In genomic region chr2:136765736-136766323, GRCh38 we compare ENCODE assay signal across 12 cellular contexts.
DNase-seq lines count a peak whose midpoint lies in the region; ATAC-seq and TF ChIP-seq lines count a peak whose summit lies in the region.
"Had no signal": no experiment of that assay in that cellular context is flagged by ENCODE, and none has a peak within 500 bp of the region (broad histone marks: within the 10 kb centered on the region; RNA-seq: fewer than 3 reads in every experiment).

No MANE protein-coding gene starts in this region.

- peaks cover 11 to 26% (median 25%) of the 10 kb centered on the region in 5 donors for H3K27me3 ChIP-seq in subcutaneous abdominal adipose tissue (ENCODE audit: control insufficient read depth in 5 of 5, insufficient read depth in 4 of 5, low read length in 5 of 5)

- no peak overlapping the region for H3K4me3 Mint-ChIP-seq in stimulated activated memory B cell treated with anti-CD40 and anti-IgM and Interleukin-4, amounts not matched to agents 10 μg/mL and 1 μg/mL and 100 μg/mL, for 72 hours
- H3K4me3 Mint-ChIP-seq: central memory CD8-positive, alpha-beta T cell had no signal

- H3K27me3 Mint-ChIP-seq in stimulated activated memory B cell treated with anti-CD40 and anti-IgM and Interleukin-4, amounts not matched to agents 10 μg/mL and 1 μg/mL and 100 μg/mL, for 72 hours, result peaks cover 67% of the 10 kb centered on the region

- no peak overlapping the region for H3K27ac Mint-ChIP-seq in stimulated activated memory B cell treated with anti-CD40 and anti-IgM and Interleukin-4, amounts not matched to agents 10 μg/mL and 1 μg/mL and 100 μg/mL, for 72 hours

- H3K9me3 ChIP-seq in subcutaneous abdominal adipose tissue (ENCODE audit: control insufficient read depth in 5 of 5, low read length in 5 of 5), result no peaks in the 10 kb centered on the region
- H3K9me3 ChIP-seq: neutrophil had no signal

- H3K4me3 ChIP-seq in astrocyte of the cerebellum (ENCODE audit: low read depth, low read length) (peak overlapping the region; percentile 29), subcutaneous abdominal adipose tissue (ENCODE audit: low read depth in 1 of 5, low read length in 5 of 5) (peak overlapping the region; percentile 47 to 55 (median 54))

- DNase-seq in NCI-H524 (lab: John Stamatoyannopoulos, UW) (peak; percentile 32 to 55), NCI-H524 treated with DMSO at 0.1 percent for 48 hours (lab: John Stamatoyannopoulos, UW) (no peak), astrocyte of the cerebellum (ENCODE audit: low read depth) (no peak), islet precursor cell (peak; percentile 58), NCI-H2196 (lab: John Stamatoyannopoulos, UW; ENCODE audit: unreplicated experiment) (no peak), NCI-H187 treated with DMSO at 0.1 percent for 48 hours (lab: John Stamatoyannopoulos, UW) (no peak)
- DNase-seq: AML-193, IMR-90 had no signal

- H3K36me3 Mint-ChIP-seq in stimulated activated memory B cell treated with anti-CD40 and anti-IgM and Interleukin-4, amounts not matched to agents 10 μg/mL and 1 μg/mL and 100 μg/mL, for 72 hours, result no peaks in the 10 kb centered on the region

- no peak for TF ChIP-seq CTCF in astrocyte of the cerebellum (IDR thresholded peaks at IDR 0.05; ENCODE audit: low read depth, low read length, missing control alignments)

- H3K4me1 Mint-ChIP-seq in stimulated activated memory B cell treated with anti-CD40 and anti-IgM and Interleukin-4, amounts not matched to agents 10 μg/mL and 1 μg/mL and 100 μg/mL, for 72 hours, result peaks cover 11% of the 10 kb centered on the region

- no peak overlapping the region for H3K9ac ChIP-seq in subcutaneous abdominal adipose tissue (ENCODE audit: low read length in 5 of 5)

- no peak overlapping the region for H3K27ac ChIP-seq in subcutaneous abdominal adipose tissue (ENCODE audit: low read depth, low read length)
- H3K27ac ChIP-seq: neutrophil had no signal

- no peak for ATAC-seq in stimulated activated memory B cell treated with anti-CD40 and anti-IgM and Interleukin-4, amounts not matched to agents 10 μg/mL and 1 μg/mL and 100 μg/mL, for 72 hours

- no peaks in the 10 kb centered on the region for H3K9me3 Mint-ChIP-seq in stimulated activated memory B cell treated with anti-CD40 and anti-IgM and Interleukin-4, amounts not matched to agents 10 μg/mL and 1 μg/mL and 100 μg/mL, for 72 hours
- H3K9me3 Mint-ChIP-seq: central memory CD8-positive, alpha-beta T cell had no signal

- in situ Hi-C loops in astrocyte of the cerebellum (cut with HindIII; ENCODE audit: low sequenced_read_pairs), result no loop called here

- H3K36me3 ChIP-seq in subcutaneous abdominal adipose tissue (ENCODE audit: control insufficient read depth in 5 of 5, insufficient read depth in 5 of 5, low read length in 5 of 5), result no peaks in the 10 kb centered on the region
- H3K36me3 ChIP-seq: neutrophil had no signal

- H3K4me1 ChIP-seq in subcutaneous abdominal adipose tissue (ENCODE audit: control insufficient read depth in 5 of 5, insufficient read depth in 5 of 5, low read length in 5 of 5), result peaks cover 0 to 17% (median 12%) of the 10 kb centered on the region in 5 donors

Comparison
In these comparisons a context has a peak if more than half of its experiments do, and no peak if none do; other contexts are left out.
1. DNase-seq: peak in NCI-H524 (2 of 2) and islet precursor cell (single experiment); none in NCI-H524 treated with DMSO at 0.1 percent for 48 hours (single experiment), astrocyte of the cerebellum (single experiment), NCI-H2196 (single experiment) and NCI-H187 treated with DMSO at 0.1 percent for 48 hours (single experiment).